ENCODE assay signal across 16 cellular contexts in genomic region chr2:221205103-221205502, GRCh38.
DNase-seq lines count a peak whose midpoint lies in the region; ATAC-seq, FAIRE-seq and TF ChIP-seq lines count a peak whose summit lies in the region.
"Had no signal": no experiment of that assay in that cellular context is flagged by ENCODE, and none has a peak within 500 bp of the region (broad histone marks: within the 10 kb centered on the region; RNA-seq: fewer than 3 reads in every experiment).

No MANE protein-coding gene starts in this region.

- TF ChIP-seq POLR2A in H54 (IDR thresholded peaks at IDR 0.05; ENCODE audit: low read depth, low read length), result no peak

- FAIRE-seq in H54 (lab: Jason Lieb, UNC), result no peak

- ATAC-seq in HG03432 (IDR thresholded peaks at IDR 0.05; ENCODE audit: unreplicated experiment), result no peak
- no peak for ATAC-seq in HG03378 (IDR thresholded peaks at IDR 0.05; ENCODE audit: unreplicated experiment)

- DNase-seq in DMS153 treated with DMSO at 0.1 percent for 48 hours (lab: John Stamatoyannopoulos, UW; ENCODE audit: unreplicated experiment) (peak; percentile 88), NCI-H1092 (lab: John Stamatoyannopoulos, UW) (peak; percentile 54), NCI-H2171 treated with DMSO at 0.1 percent for 48 hours (lab: John Stamatoyannopoulos, UW) (peak; percentile 98), SHP77 treated with DMSO at 0.1 percent for 48 hours (lab: John Stamatoyannopoulos, UW) (peak; percentile 98), NCI-H2227 treated with DMSO at 0.1 percent for 48 hours (lab: John Stamatoyannopoulos, UW) (no peak), H54 (ENCODE audit: insufficient read length, low spot score) (no peak)
- DNase-seq: activated CD4-positive, alpha-beta T cell treated with anti-CD3 and anti-CD28 coated beads, Interleukin-2, amount 10 ng/mL, durations not matched to agents 7 days and 5 days; activated CD8-positive, alpha-beta memory T cell treated with anti-CD3 and anti-CD28 coated beads, Interleukin-2, amount 50 U/mL, for 48 hours; activated gamma-delta T cell treated with Interleukin-2 at 50 U/mL for 16 hours; COR-L47; effector memory CD4-positive, alpha-beta T cell; head of caudate nucleus; NK-92 treated with Interleukin-12 subunit alpha and Interleukin-12 subunit beta, amount 100 ng/mL, for 24 hours; stimulated activated CD4-positive, alpha-beta T cell treated with anti-CD3 and anti-CD28 coated beads, Interleukin-12 subunit alpha, Interleukin-12 subunit beta, amount 100 ng/mL, for 4 hours had no signal

Comparison
In these comparisons a context has a peak if more than half of its experiments do, and no peak if none do; other contexts are left out.
1. DNase-seq: peak in DMS153 treated with DMSO at 0.1 percent for 48 hours (single experiment), NCI-H1092 (single experiment), NCI-H2171 treated with DMSO at 0.1 percent for 48 hours (single experiment) and SHP77 treated with DMSO at 0.1 percent for 48 hours (single experiment); none in NCI-H2227 treated with DMSO at 0.1 percent for 48 hours (single experiment) and H54 (single experiment).